Comparison of ENCODE assay signal across 10 cellular contexts in the genomic region with DNA sequence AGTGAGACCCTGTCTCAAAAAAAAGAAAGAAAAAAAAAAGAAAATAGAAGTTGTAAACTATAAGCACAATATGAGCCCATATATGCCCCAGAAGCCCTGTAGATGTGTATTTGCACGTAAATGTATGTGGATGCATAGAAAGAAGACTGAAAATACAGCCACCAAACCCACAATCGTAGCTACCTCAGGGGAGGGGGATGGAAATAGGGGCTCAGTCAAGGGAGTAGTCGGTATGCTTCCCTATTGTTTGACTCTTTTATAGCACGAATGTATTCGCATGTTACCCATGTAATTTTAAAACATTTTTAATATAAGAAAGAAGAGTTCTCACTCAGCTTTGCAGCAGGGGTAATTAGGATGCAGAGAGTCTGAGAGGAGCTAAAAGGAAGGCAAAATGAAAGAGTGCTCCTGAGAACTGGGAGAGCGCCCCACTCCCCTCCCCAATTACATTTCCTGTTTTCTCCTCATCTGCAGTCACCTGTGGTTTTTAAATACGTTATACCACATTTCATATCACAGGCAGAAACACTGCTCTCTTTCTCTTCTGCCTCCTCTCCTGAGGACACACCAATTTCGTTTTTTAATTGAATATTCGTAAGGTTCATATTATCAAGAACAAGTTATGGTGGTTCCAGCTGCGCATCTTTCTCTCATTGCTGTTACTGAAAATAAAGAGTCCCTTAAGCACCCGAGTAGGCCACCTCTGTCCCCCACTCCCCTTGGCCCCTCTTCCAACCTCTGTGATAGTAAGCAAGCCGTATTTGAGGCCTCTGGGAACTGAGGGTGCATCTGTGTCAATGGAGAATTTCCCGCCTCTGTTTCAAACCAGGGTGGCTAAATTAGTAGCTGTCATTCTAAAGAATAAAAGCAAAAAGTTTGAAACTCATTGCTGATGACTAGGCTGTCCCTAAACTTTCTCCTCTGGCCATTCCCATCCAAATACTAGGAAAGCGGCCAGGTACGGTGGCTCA. TPM values are rescaled to one million over a fixed set of nuclear protein-coding genes. Genes with fewer than 3 reads are reported as not detected.
A peak's percentile ranks its signal among the peaks of the same experiment; 100 is the strongest.
DNase-seq lines count a peak whose midpoint lies in the region; ATAC-seq and TF ChIP-seq lines count a peak whose summit lies in the region.
"Had no signal": no experiment of that assay in that cellular context is flagged by ENCODE, and none has a peak within 500 bp of the region (broad histone marks: within the 10 kb centered on the region; RNA-seq: fewer than 3 reads in every experiment).

No MANE protein-coding gene starts in this region.

- peak overlapping the region; percentile 71 for H3K4me3 Mint-ChIP-seq in activated T-helper 2 cell treated with anti-CD3 and anti-CD28 coated beads, Interferon-gamma antibody, Interleukin-2, Interleukin-4, amounts not matched to agents 10 μg/mL and 5 μg/mL and 100 μg/mL, durations not matched to agents 14 hours and 24 hours and 36 hours (ENCODE audit: low read depth)

- H3K4me1 Mint-ChIP-seq in activated T-helper 2 cell treated with anti-CD3 and anti-CD28 coated beads, Interferon-gamma antibody, Interleukin-2, Interleukin-4, amounts not matched to agents 10 μg/mL and 5 μg/mL and 100 μg/mL, durations not matched to agents 14 hours and 24 hours and 36 hours (ENCODE audit: low read depth), result peaks cover 47% of the 10 kb centered on the region

- intact Hi-C loops in activated T-helper 2 cell treated with anti-CD3 and anti-CD28 coated beads, Interferon-gamma antibody, Interleukin-2, Interleukin-4, amounts not matched to agents 10 μg/mL and 5 μg/mL and 100 μg/mL, durations not matched to agents 14 hours and 24 hours and 36 hours (cut with micrococcal nuclease), result loop anchor here (1.0 kb wide), 2 partner anchors 11 to 34 kb away; a partner anchor contains a TSS
- intact Hi-C loops in left ventricle myocardium inferior (cut with micrococcal nuclease) (no loop called here), posterior cingulate gyrus (cut with DNase I) (no loop called here)

- H3K4me3 ChIP-seq in left ventricle myocardium inferior, result no peak overlapping the region
- H3K4me3 ChIP-seq: MG63 had no signal

- H3K27ac Mint-ChIP-seq in activated T-helper 2 cell treated with anti-CD3 and anti-CD28 coated beads, Interferon-gamma antibody, Interleukin-2, Interleukin-4, amounts not matched to agents 10 μg/mL and 5 μg/mL and 100 μg/mL, durations not matched to agents 14 hours and 24 hours and 36 hours, result peak overlapping the region; percentile 98

- DNase-seq in stimulated activated naive CD4-positive, alpha-beta T cell (lab: John Stamatoyannopoulos, UW), result peak; percentile 30 to 85 (median 54)
- DNase-seq in stimulated activated naive CD4-positive, alpha-beta T cell treated with Interleukin-2 at 50 U/mL for 16 hours (lab: John Stamatoyannopoulos, UW), result no peak
- DNase-seq in activated T-helper 2 cell treated with anti-CD3 and anti-CD28 coated beads, Interferon-gamma antibody, Interleukin-2, Interleukin-4, amounts not matched to agents 10 μg/mL and 5 μg/mL and 100 μg/mL, durations not matched to agents 14 hours and 24 hours and 36 hours (ENCODE audit: low spot score), result peak; percentile 43
- DNase-seq in left ventricle myocardium inferior, result no peak
- DNase-seq in NCI-H1048 (lab: John Stamatoyannopoulos, UW), result no peak
- no peak for DNase-seq in NCI-H226
- no peak for DNase-seq in posterior cingulate gyrus
- DNase-seq: MG63 had no signal

- TF ChIP-seq CTCF in left ventricle myocardium inferior (IDR thresholded peaks at IDR 0.05; ENCODE audit: borderline replicate concordance), result no peak

- no peaks in the 10 kb centered on the region for H3K9me3 Mint-ChIP-seq in activated T-helper 2 cell treated with anti-CD3 and anti-CD28 coated beads, Interferon-gamma antibody, Interleukin-2, Interleukin-4, amounts not matched to agents 10 μg/mL and 5 μg/mL and 100 μg/mL, durations not matched to agents 14 hours and 24 hours and 36 hours

- peaks cover 25% of the 10 kb centered on the region for H3K4me1 ChIP-seq in left ventricle myocardium inferior

- peaks cover 39% of the 10 kb centered on the region for H3K36me3 Mint-ChIP-seq in activated T-helper 2 cell treated with anti-CD3 and anti-CD28 coated beads, Interferon-gamma antibody, Interleukin-2, Interleukin-4, amounts not matched to agents 10 μg/mL and 5 μg/mL and 100 μg/mL, durations not matched to agents 14 hours and 24 hours and 36 hours (ENCODE audit: low read depth)

- no peak overlapping the region for H3K27ac ChIP-seq in left ventricle myocardium inferior (replicated peaks)
- H3K27ac ChIP-seq: parathyroid adenoma had no signal

- no peaks in the 10 kb centered on the region for H3K36me3 ChIP-seq in left ventricle myocardium inferior
- H3K36me3 ChIP-seq: MG63 had no signal

- H3K9me3 ChIP-seq in left ventricle myocardium inferior (replicated peaks), result no peaks in the 10 kb centered on the region
- H3K9me3 ChIP-seq: MG63 had no signal

- H3K27me3 Mint-ChIP-seq in activated T-helper 2 cell treated with anti-CD3 and anti-CD28 coated beads, Interferon-gamma antibody, Interleukin-2, Interleukin-4, amounts not matched to agents 10 μg/mL and 5 μg/mL and 100 μg/mL, durations not matched to agents 14 hours and 24 hours and 36 hours (ENCODE audit: low read depth), result no peaks in the 10 kb centered on the region

- ATAC-seq in HG03571 (IDR thresholded peaks at IDR 0.05; ENCODE audit: unreplicated experiment), result peak; percentile 26

- H3K27me3 ChIP-seq in left ventricle myocardium inferior (ENCODE audit: low read depth), result no peaks in the 10 kb centered on the region
- H3K27me3 ChIP-seq: MG63 had no signal

RNA-seq across cellular contexts. Expression of a gene that starts 10.7 kb away (rescaled TPM):
- total RNA-seq in activated T-helper 2 cell treated with anti-CD3 and anti-CD28 coated beads, Interferon-gamma antibody, Interleukin-2, Interleukin-4, amounts not matched to agents 10 μg/mL and 5 μg/mL and 100 μg/mL, durations not matched to agents 14 hours and 24 hours and 36 hours, result 175 and 179 TPM in 2 replicates
- 5.6 TPM for total RNA-seq in left ventricle myocardium inferior

Comparison
In these comparisons a context has a peak if more than half of its experiments do, and no peak if none do; other contexts are left out.
1. DNase-seq: peak in stimulated activated naive CD4-positive, alpha-beta T cell (6 of 6) and activated T-helper 2 cell treated with anti-CD3 and anti-CD28 coated beads, Interferon-gamma antibody, Interleukin-2, Interleukin-4, amounts not matched to agents 10 μg/mL and 5 μg/mL and 100 μg/mL, durations not matched to agents 14 hours and 24 hours and 36 hours (single experiment); none in stimulated activated naive CD4-positive, alpha-beta T cell treated with Interleukin-2 at 50 U/mL for 16 hours (single experiment), left ventricle myocardium inferior (single experiment), NCI-H1048 (single experiment), NCI-H226 (single experiment) and posterior cingulate gyrus (0 of 10).
2. RNA of a gene that starts 10.7 kb away (total RNA-seq): 175 to 179 TPM in activated T-helper 2 cell treated with anti-CD3 and anti-CD28 coated beads, Interferon-gamma antibody, Interleukin-2, Interleukin-4, amounts not matched to agents 10 μg/mL and 5 μg/mL and 100 μg/mL, durations not matched to agents 14 hours and 24 hours and 36 hours; 5.6 TPM in left ventricle myocardium inferior (single experiment); every median in the first group is over 10 times any median in the second.